32 cellular contexts compared by ENCODE assay signal in genomic region chr3:78999139-78999538, GRCh38.
DNase-seq lines count a peak whose midpoint lies in the region; ATAC-seq, FAIRE-seq and TF ChIP-seq lines count a peak whose summit lies in the region.
"Had no signal": no experiment of that assay in that cellular context is flagged by ENCODE, and none has a peak within 500 bp of the region (broad histone marks: within the 10 kb centered on the region; RNA-seq: fewer than 3 reads in every experiment).

No MANE protein-coding gene starts in this region.

- H4K20me1 ChIP-seq in HepG2 (ENCODE audit: insufficient read depth, low read length), result peaks cover 4% of the 10 kb centered on the region; the same call in 1 of the 2 replicates
- H4K20me1 ChIP-seq in H1 (replicated peaks in 1 of 2; ENCODE audit: control insufficient read depth in 1 of 2, insufficient read depth in 2 of 2, low read length in 2 of 2), result peaks cover 0 to 5% of the 10 kb centered on the region in 2 experiments

- no peak for ATAC-seq in HepG2
- ATAC-seq in right lobe of liver, result no peak
- ATAC-seq in GM18870 (IDR thresholded peaks at IDR 0.05; ENCODE audit: unreplicated experiment), result no peak
- ATAC-seq in HG02981 (IDR thresholded peaks at IDR 0.05; ENCODE audit: unreplicated experiment), result no peak
- ATAC-seq: A549; CD8-positive, alpha-beta T cell had no signal

- TF ChIP-seq CTCF in HepG2 (CRISPR knock-in tag; IDR thresholded peaks at IDR 0.05), result no peak
- no peak for TF ChIP-seq CTCF in right lobe of liver (IDR thresholded peaks at IDR 0.05)
- no peak for TF ChIP-seq CTCF in HEK293 (tag by site-specific recombination; IDR thresholded peaks at IDR 0.05)
- no peak for TF ChIP-seq CTCF in H1 (IDR thresholded peaks at IDR 0.05; ENCODE audit: control extremely low read depth in 1 of 3, insufficient read depth in 1 of 3, low read depth in 1 of 3, low read length in 3 of 3)

- H3K27me3 ChIP-seq in HepG2 (ENCODE audit: control insufficient read depth in 1 of 2, insufficient read depth in 2 of 2, low read length in 2 of 2) (no peaks in the 10 kb centered on the region), right lobe of liver (no peaks in the 10 kb centered on the region), H1 (replicated peaks in 1 of 4; ENCODE audit: control insufficient read depth in 3 of 4, extremely low read depth in 1 of 4, insufficient read depth in 3 of 4, low read length in 3 of 4) (no peaks in the 10 kb centered on the region)
- H3K27me3 ChIP-seq: BE2C; BLaER1; BLaER1 treated with 17β-estradiol and CSF1 and Interleukin-3, amounts not matched to agents 10 nM and 100 nM had no signal

- no peak for TF ChIP-seq POLR2A in HepG2 (IDR thresholded peaks at IDR 0.05; ENCODE audit: insufficient read depth in 1 of 2, low read depth in 2 of 2, low read length in 2 of 2)
- TF ChIP-seq POLR2A in right lobe of liver (IDR thresholded peaks at IDR 0.05), result no peak
- no peak for TF ChIP-seq POLR2A in H1 (IDR thresholded peaks at IDR 0.05; ENCODE audit: control extremely low read depth in 1 of 2, low read depth in 2 of 2, low read length in 2 of 2)

- TF ChIP-seq EP300 in HepG2 (IDR thresholded peaks at IDR 0.05; ENCODE audit: low read depth in 2 of 2, low read length in 2 of 2) (no peak), HepG2 (CRISPR knock-in tag; IDR thresholded peaks at IDR 0.05; ENCODE audit: borderline replicate concordance) (no peak), H1 (IDR thresholded peaks at IDR 0.05; ENCODE audit: borderline replicate concordance in 1 of 2, low read depth in 2 of 2, low read length in 2 of 2) (no peak)

- no peak overlapping the region for H4K8ac ChIP-seq in H1 (ENCODE audit: extremely low read depth, insufficient read depth, low read length)

- TF ChIP-seq RAD21 in HepG2 (CRISPR knock-in tag; IDR thresholded peaks at IDR 0.05), result no peak
- TF ChIP-seq RAD21 in H1 (IDR thresholded peaks at IDR 0.05 in 1 of 2, conservative IDR thresholded peaks at IDR 0.05 in 1 of 2; ENCODE audit: low read depth in 2 of 2, low read length in 2 of 2), result no peak

- H3K79me1 ChIP-seq in H1 (ENCODE audit: low read depth, low read length), result peaks cover 5% of the 10 kb centered on the region

- no peak overlapping the region for H2AFZ ChIP-seq in HepG2 (ENCODE audit: low read length)
- H2AFZ ChIP-seq in H1 (ENCODE audit: low read length), result no peak overlapping the region

- POLR2A ChIA-PET in HepG2 (lab: Yijun Ruan, JAX) (no interaction called here), HEK293 (lab: Yijun Ruan, JAX) (no interaction called here), H1 (lab: Charles Lee; ENCODE audit: partially characterized antibody) (no interaction called here)

- no peak overlapping the region for H4K91ac ChIP-seq in H1 (replicated peaks; ENCODE audit: insufficient read length, low read length)

- H2AK5ac ChIP-seq in H1 (ENCODE audit: low read depth, low read length), result no peak overlapping the region

- peaks cover 90% of the 10 kb centered on the region for H3K79me2 ChIP-seq in HepG2 (ENCODE audit: insufficient read depth, low read length)
- H3K79me2 ChIP-seq in H1 (ENCODE audit: control insufficient read depth in 1 of 2, insufficient read depth in 2 of 2, low read length in 2 of 2), result peaks cover 6 to 84% of the 10 kb centered on the region in 2 experiments

- H3K23ac ChIP-seq in H1 (ENCODE audit: insufficient read length), result no peak overlapping the region

- no peak overlapping the region for H3K14ac ChIP-seq in H1 (ENCODE audit: insufficient read length)

- H3K9ac ChIP-seq in HepG2 (ENCODE audit: insufficient read depth, low read depth, low read length), result no peak overlapping the region
- no peak overlapping the region for H3K9ac ChIP-seq in H1 (replicated peaks in 1 of 4; ENCODE audit: extremely low read depth in 1 of 4, low read depth in 3 of 4, low read length in 3 of 4)
- H3K9ac ChIP-seq: BLaER1; BLaER1 treated with 17β-estradiol and CSF1 and Interleukin-3, amounts not matched to agents 10 nM and 100 nM had no signal

- H2BK15ac ChIP-seq in H1 (ENCODE audit: low read length), result no peak overlapping the region

- WGBS in HepG2 (ENCODE audit: low lambda C conversion rate), result 100% methylated on average over 2 of the region's 2 CpGs
- WGBS in right lobe of liver (ENCODE audit: insufficient coverage, low coverage, low lambda C conversion rate, missing lambda C conversion rate), result 75% methylated on average over 2 of the region's 2 CpGs
- WGBS in H1 (ENCODE audit: extremely low coverage in 1 of 2, insufficient coverage in 1 of 2, insufficient read length in 1 of 2, insufficient replicate concordance in 2 of 2, low coverage in 1 of 2, low lambda C conversion rate in 2 of 2, missing lambda C conversion rate in 1 of 2), 2 experiments, result 91% methylated on average over 2 of the region's 2 CpGs; no CpG with 5 or more reads in 1 of the 2 experiments

- H3K36me3 ChIP-seq in HepG2 (replicated peaks in 1 of 2; ENCODE audit: control insufficient read depth in 1 of 2, insufficient read depth in 2 of 2, low read length in 2 of 2), result no peaks in the 10 kb centered on the region
- no peaks in the 10 kb centered on the region for H3K36me3 ChIP-seq in right lobe of liver
- H3K36me3 ChIP-seq in HEK293 (ENCODE audit: control insufficient read depth in 2 of 2, insufficient read depth in 1 of 2, low read length in 2 of 2), result no peaks in the 10 kb centered on the region
- H3K36me3 ChIP-seq in H1 (ENCODE audit: control insufficient read depth in 2 of 4, insufficient read depth in 4 of 4, low read length in 3 of 4), result peaks cover 0 to 3% (median 0%) of the 10 kb centered on the region in 4 experiments; a peak in 1 of 8 replicates
- H3K36me3 ChIP-seq: BE2C had no signal

- no peak for DNase-seq in HepG2 (ENCODE audit: low spot score)
- DNase-seq in right lobe of liver, result no peak
- DNase-seq in H1 (ENCODE audit: low read depth in 1 of 2, low spot score in 2 of 2), result no peak
- DNase-seq: 8988T; ACHN; AML-193; BE2C; C1 segment of cervical spinal cord; Caco-2; Calu3; CD4-positive, alpha-beta memory T cell; CD4-positive, alpha-beta T cell; CD4-positive, CD25-positive, alpha-beta regulatory T cell; CD8-positive, alpha-beta memory T cell; CD8-positive, alpha-beta T cell; COR-L47; DMS 273 treated with DMSO at 0.1 percent for 48 hours; DMS153; DMS53; DMS79; DMS79 treated with DMSO at 0.1 percent for 48 hours; DND-41; EL had no signal

- no peak overlapping the region for H2BK20ac ChIP-seq in H1 (ENCODE audit: low read length)

- no peak overlapping the region for H4K5ac ChIP-seq in H1 (ENCODE audit: insufficient read length, low read depth, low read length)

- H2BK5ac ChIP-seq in H1 (ENCODE audit: low read depth, low read length), result no peak overlapping the region

- FAIRE-seq in HepG2 (lab: Jason Lieb, UNC) (no peak), H1 (lab: Jason Lieb, UNC) (no peak)
- FAIRE-seq: A204.1, A549 had no signal

- H3K4me1 ChIP-seq in HepG2 (ENCODE audit: insufficient read depth, low read length) (peaks cover 61% of the 10 kb centered on the region), right lobe of liver (no peaks in the 10 kb centered on the region), HEK293 (ENCODE audit: control insufficient read depth, insufficient read depth, low read length) (peaks cover 18% of the 10 kb centered on the region), H1 (replicated peaks in 1 of 4; ENCODE audit: control insufficient read depth in 3 of 4, insufficient read depth in 4 of 4, low read length in 3 of 4) (peaks cover 0 to 7% (median 3%) of the 10 kb centered on the region in 4 experiments; a peak in 2 of 7 replicates)
- H3K4me1 ChIP-seq: BLaER1, Caco-2 had no signal

- CTCF ChIA-PET in HepG2 (lab: Yijun Ruan, JAX; ENCODE audit: low intra/inter-chr PET ratio, low total read pairs) (no interaction called here), HEK293 (lab: Yijun Ruan, JAX) (no interaction called here), H1 (lab: Charles Lee; ENCODE audit: partially characterized antibody) (no interaction called here)

- no peak overlapping the region for H3K4me3 ChIP-seq in HepG2 (replicated peaks in 1 of 3; ENCODE audit: insufficient read depth in 1 of 3, low read depth in 2 of 3, low read length in 3 of 3)
- no peak overlapping the region for H3K4me3 ChIP-seq in right lobe of liver
- no peak overlapping the region for H3K4me3 ChIP-seq in HEK293 (ENCODE audit: low read depth, low read length)
- H3K4me3 ChIP-seq in H1 (ENCODE audit: extremely low read depth in 1 of 4, insufficient read depth in 2 of 4, low read depth in 3 of 4, low read length in 4 of 4), result no peak overlapping the region
- H3K4me3 ChIP-seq: A549; BLaER1; BLaER1 treated with 17β-estradiol and CSF1 and Interleukin-3, amounts not matched to agents 10 nM and 100 nM had no signal

- intact Hi-C loops in HepG2 (cut with micrococcal nuclease; ENCODE audit: unreplicated experiment), result loop anchor here (10.0 kb wide), 1 partner anchor 264 kb away; no protein-coding TSS in a partner anchor
- intact Hi-C loops in right lobe of liver (cut with DNase I), result no loop called here

- H3K56ac ChIP-seq in H1 (replicated peaks; ENCODE audit: insufficient read length, low read depth, low read length), result no peak overlapping the region

- no peak overlapping the region for H3K4ac ChIP-seq in H1 (replicated peaks; ENCODE audit: insufficient read length, low read depth, low read length)

- no peak overlapping the region for H3K4me2 ChIP-seq in HepG2 (ENCODE audit: low read depth, low read length)
- no peak overlapping the region for H3K4me2 ChIP-seq in H1 (ENCODE audit: insufficient read depth in 1 of 2, low read depth in 2 of 2, low read length in 2 of 2)
- H3K4me2 ChIP-seq: A549; BLaER1; BLaER1 treated with 17β-estradiol and CSF1 and Interleukin-3, amounts not matched to agents 10 nM and 100 nM had no signal

- H3K27ac ChIP-seq in HepG2 (ENCODE audit: extremely low read length, insufficient read depth, low read length), result no peak overlapping the region
- no peak overlapping the region for H3K27ac ChIP-seq in right lobe of liver
- H3K27ac ChIP-seq in HEK293 (ENCODE audit: extremely low read depth, low read depth, low read length), result no peak overlapping the region
- H3K27ac ChIP-seq in H1 (ENCODE audit: low read depth, low read length), result no peak overlapping the region
- H3K27ac ChIP-seq: 22Rv1; A549; BLaER1; BLaER1 treated with 17β-estradiol and CSF1 and Interleukin-3, amounts not matched to agents 10 nM and 100 nM; C4-2B had no signal

- no peak overlapping the region for H3K18ac ChIP-seq in H1 (ENCODE audit: extremely low read depth, low read length)

- no peak overlapping the region for H2BK12ac ChIP-seq in H1 (ENCODE audit: low read depth, low read length)

- no TSS peak for BruUV-seq in HepG2 (replicated peaks; lab: Mats Ljungman, UMichigan)

- H3K9me3 ChIP-seq in HepG2 (ENCODE audit: low read length) (no peaks in the 10 kb centered on the region), right lobe of liver (no peaks in the 10 kb centered on the region), HEK293 (ENCODE audit: control insufficient read depth, insufficient read depth, low read depth, low read length) (no peaks in the 10 kb centered on the region), H1 (ENCODE audit: insufficient read depth in 2 of 2, low read depth in 1 of 2, low read length in 1 of 2) (no peaks in the 10 kb centered on the region)
- H3K9me3 ChIP-seq: BE2C, Caco-2 had no signal

- no peak overlapping the region for H2BK120ac ChIP-seq in H1 (replicated peaks; ENCODE audit: low read depth, low read length)

- no peaks in the 10 kb centered on the region for H3K23me2 ChIP-seq in H1 (ENCODE audit: low read depth, low read length)

- in situ Hi-C loops in HepG2 (cut with HindIII; ENCODE audit: extremely low pct_ligation_motif_present, low pct_unique_long_range_greater_than_20kb), result no loop called here

Comparison
In these comparisons a context has a peak if more than half of its experiments do, and no peak if none do; other contexts are left out.
1. Of the 63 proteins assayed by ChIP-seq in both HepG2 and HEK293: peak only in HepG2: none; only in HEK293: ZNF580; in both: none; in neither: 62.